In genomic region chr14:77663289-77663688, GRCh38 we compare ENCODE assay signal across 16 cellular contexts. TPM values are rescaled to one million over a fixed set of nuclear protein-coding genes. Genes with fewer than 3 reads are reported as not detected.
A peak's percentile ranks its signal among the peaks of the same experiment; 100 is the strongest.
DNase-seq lines count a peak whose midpoint lies in the region; ATAC-seq, FAIRE-seq and TF ChIP-seq lines count a peak whose summit lies in the region.
"Had no signal": no experiment of that assay in that cellular context is flagged by ENCODE, and none has a peak within 500 bp of the region (broad histone marks: within the 10 kb centered on the region; RNA-seq: fewer than 3 reads in every experiment).

No MANE protein-coding gene starts in this region.

- no peak for TF ChIP-seq CTCF in bronchial epithelial cell (IDR thresholded peaks at IDR 0.05; ENCODE audit: insufficient read depth, low read length, severe bottlenecking)

- no peaks in the 10 kb centered on the region for H3K27me3 Mint-ChIP-seq in stimulated activated naive CD8-positive, alpha-beta T cell treated with anti-CD3 and anti-CD28 coated beads, Interleukin-15, amount 100 ng/mL, for 72 hours

- H3K4me3 Mint-ChIP-seq in stimulated activated naive CD8-positive, alpha-beta T cell treated with anti-CD3 and anti-CD28 coated beads, Interleukin-15, amount 100 ng/mL, for 72 hours, result no peak overlapping the region

- intact Hi-C loops in left cardiac atrium (cut with DNase I) (no loop called here), cardiac septum (cut with DNase I) (no loop called here)

- H3K9me3 Mint-ChIP-seq in stimulated activated naive CD8-positive, alpha-beta T cell treated with anti-CD3 and anti-CD28 coated beads, Interleukin-15, amount 100 ng/mL, for 72 hours, result no peaks in the 10 kb centered on the region

- DNase-seq in left cardiac atrium (no peak), cardiac septum (ENCODE audit: low spot score) (no peak), bronchial epithelial cell (ENCODE audit: low read depth) (peak; percentile 91), iris pigment epithelial cell (ENCODE audit: low read depth) (peak; percentile 72), NCI-H2081 treated with DMSO at 0.1 percent for 48 hours (lab: John Stamatoyannopoulos, UW) (no peak), glomerular visceral epithelial cell (ENCODE audit: extremely low spot score) (no peak)
- no peak for DNase-seq in stimulated activated naive CD8-positive, alpha-beta T cell treated with anti-CD3 and anti-CD28 coated beads, Interleukin-15, amount 100 ng/mL, for 72 hours
- DNase-seq: activated CD8-positive, alpha-beta memory T cell treated with anti-CD3 and anti-CD28 coated beads for 24 hours; activated naive CD4-positive, alpha-beta T cell; DMS 273 treated with DMSO at 0.1 percent for 48 hours; NCI-H1092; NCI-H446; ovary; Peyer's patch; transverse colon had no signal

- no peaks in the 10 kb centered on the region for H3K4me1 Mint-ChIP-seq in stimulated activated naive CD8-positive, alpha-beta T cell treated with anti-CD3 and anti-CD28 coated beads, Interleukin-15, amount 100 ng/mL, for 72 hours

- FAIRE-seq in bronchial epithelial cell (lab: Jason Lieb, UNC), result no peak

- H3K27ac Mint-ChIP-seq in stimulated activated naive CD8-positive, alpha-beta T cell treated with anti-CD3 and anti-CD28 coated beads, Interleukin-15, amount 100 ng/mL, for 72 hours, result peak overlapping the region in 1 of 2 donors; percentile 5

- peak; percentile 27 to 51 for ATAC-seq in left cardiac atrium
- ATAC-seq in GM21367 (IDR thresholded peaks at IDR 0.05; ENCODE audit: unreplicated experiment), result no peak
- no peak for ATAC-seq in stimulated activated naive CD8-positive, alpha-beta T cell treated with anti-CD3 and anti-CD28 coated beads, Interleukin-15, amount 100 ng/mL, for 72 hours

- no peaks in the 10 kb centered on the region for H3K27me3 ChIP-seq in bronchial epithelial cell (ENCODE audit: control insufficient read depth, insufficient read depth, low read length)
- H3K27me3 ChIP-seq: ovary, Peyer's patch, transverse colon had no signal

- H3K36me3 ChIP-seq in bronchial epithelial cell (ENCODE audit: control insufficient read depth, insufficient read depth, low read length), result no peaks in the 10 kb centered on the region
- H3K36me3 ChIP-seq: ovary, Peyer's patch, transverse colon had no signal

- H3K4me3 ChIP-seq in bronchial epithelial cell (ENCODE audit: low read depth, low read length), result no peak overlapping the region
- H3K4me3 ChIP-seq: ovary, Peyer's patch, transverse colon had no signal

RNA-seq across cellular contexts. Expression of gene ALKBH1, which starts 44.5 kb away (rescaled TPM):
- 10 to 100 TPM in 1 of 2 donors, 1 to 10 TPM in 1; 9.8 to 10.6 TPM for total RNA-seq in left cardiac atrium
- total RNA-seq in cardiac septum, result 8.3 TPM
- total RNA-seq in bronchial epithelial cell, result 11.6 and 12.4 TPM in 2 replicates

RNA-seq across cellular contexts. Expression of gene SLIRP, which starts 44.6 kb away (rescaled TPM):
- total RNA-seq in left cardiac atrium (100 to 1,000 TPM; 144 to 164 TPM), cardiac septum (129 TPM), bronchial epithelial cell (118 and 149 TPM in 2 replicates)

RNA-seq across cellular contexts. Expression of gene SPTLC2, which starts 46.9 kb away (rescaled TPM):
- total RNA-seq in left cardiac atrium, result 10 to 100 TPM; 16.1 to 18.4 TPM
- 13.5 TPM for total RNA-seq in cardiac septum
- 26.8 and 31.9 TPM in 2 replicates for total RNA-seq in bronchial epithelial cell

Comparison
In these comparisons a context has a peak if more than half of its experiments do, and no peak if none do; other contexts are left out.
1. ATAC-seq: peak in left cardiac atrium (2 of 2); none in GM21367 (single experiment) and stimulated activated naive CD8-positive, alpha-beta T cell treated with anti-CD3 and anti-CD28 coated beads, Interleukin-15, amount 100 ng/mL, for 72 hours (single experiment).
2. DNase-seq: peak in bronchial epithelial cell (single experiment) and iris pigment epithelial cell (single experiment); none in left cardiac atrium (single experiment), cardiac septum (single experiment), NCI-H2081 treated with DMSO at 0.1 percent for 48 hours (single experiment), stimulated activated naive CD8-positive, alpha-beta T cell treated with anti-CD3 and anti-CD28 coated beads, Interleukin-15, amount 100 ng/mL, for 72 hours (0 of 2) and glomerular visceral epithelial cell (single experiment).